In the genomic region with DNA sequence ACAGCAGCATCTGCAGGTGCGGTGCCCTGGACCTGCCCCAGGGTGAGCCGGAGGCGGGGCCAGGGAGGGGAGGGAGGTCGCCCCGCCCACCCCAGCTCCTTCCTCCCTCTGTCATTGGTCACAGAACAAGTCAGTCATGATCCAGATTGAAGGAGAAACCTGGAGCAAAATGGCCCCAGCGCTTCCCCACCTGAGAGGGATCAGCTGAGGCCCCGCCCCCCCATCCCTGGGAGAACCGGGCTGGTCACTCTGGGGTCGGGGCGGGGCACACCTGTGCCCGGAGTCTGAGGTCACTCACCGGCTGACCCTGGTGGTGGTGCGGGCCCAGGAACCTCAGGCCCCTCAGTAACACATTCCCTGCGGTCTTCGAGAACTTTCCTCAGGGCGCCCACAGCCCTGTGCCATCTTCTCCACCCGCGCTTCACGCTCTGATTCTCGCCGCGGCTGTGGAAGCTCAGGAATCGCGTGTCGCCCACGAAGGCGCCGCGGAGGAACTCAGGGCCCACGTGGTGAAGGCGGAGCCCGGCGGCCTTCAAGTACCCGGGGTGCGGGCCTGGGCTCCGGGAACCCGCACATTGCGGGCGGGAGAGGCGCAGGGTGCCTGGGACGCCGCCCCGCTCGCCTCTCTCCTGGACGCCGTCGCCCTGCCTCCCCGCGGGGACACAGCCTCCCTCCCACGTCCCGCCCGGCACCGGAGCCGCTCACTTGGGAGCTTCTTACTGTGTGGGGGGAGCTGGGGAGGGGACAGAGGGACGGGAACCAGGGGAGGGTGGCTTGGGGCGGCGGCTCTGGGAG, we compare ENCODE assay signal across 8 cellular contexts. TPM values are rescaled to one million over a fixed set of nuclear protein-coding genes. Genes with fewer than 3 reads are reported as not detected.
DNase-seq lines count a peak whose midpoint lies in the region; ATAC-seq, FAIRE-seq and TF ChIP-seq lines count a peak whose summit lies in the region.

No MANE protein-coding gene starts in this region.

- H3K4me1 Mint-ChIP-seq in activated CD4-positive, alpha-beta T cell treated with anti-CD3 and anti-CD28 coated beads for 36 hours = peaks cover 3% of the 10 kb centered on the region

- no peaks in the 10 kb centered on the region for H3K36me3 Mint-ChIP-seq in activated CD4-positive, alpha-beta T cell treated with anti-CD3 and anti-CD28 coated beads for 36 hours (ENCODE audit: low read depth)

- DNase-seq in GM20000 (ENCODE audit: low spot score) (peak; percentile 81), pancreas (peak in 5 of 6 donors; percentile 86 to 95 (median 91)), NCI-H2107 (lab: John Stamatoyannopoulos, UW) (no peak), uterus (no peak)
- peak; percentile 80 for DNase-seq in activated CD4-positive, alpha-beta T cell treated with anti-CD3 and anti-CD28 coated beads for 36 hours
- peak; percentile 56 for DNase-seq in effector CD4-positive, alpha-beta T cell

- peak; percentile 90 for ATAC-seq in activated CD4-positive, alpha-beta T cell treated with anti-CD3 and anti-CD28 coated beads for 36 hours
- peak; percentile 93 to 99 (median 98) for ATAC-seq in pancreas
- no peak for ATAC-seq in HG03378 (IDR thresholded peaks at IDR 0.05; ENCODE audit: unreplicated experiment)

- no peaks in the 10 kb centered on the region for H3K9me3 ChIP-seq in pancreas
- H3K9me3 ChIP-seq in thymus (ENCODE audit: control insufficient read depth) = peaks cover 2% of the 10 kb centered on the region
- no peaks in the 10 kb centered on the region for H3K9me3 ChIP-seq in uterus

- H3K36me3 ChIP-seq in pancreas = no peaks in the 10 kb centered on the region
- H3K36me3 ChIP-seq in thymus (ENCODE audit: control insufficient read depth, insufficient read depth) = no peaks in the 10 kb centered on the region
- H3K36me3 ChIP-seq in uterus = no peaks in the 10 kb centered on the region

- TF ChIP-seq CTCF in GM20000 (IDR thresholded peaks at IDR 0.05; ENCODE audit: extremely low read depth, missing control alignments) (no peak), pancreas (IDR thresholded peaks at IDR 0.05) (no peak), uterus (IDR thresholded peaks at IDR 0.05) (no peak)

- CTCF ChIA-PET in activated CD4-positive, alpha-beta T cell treated with anti-CD3 and anti-CD28 coated beads for 36 hours (lab: Charles Lee) = interaction anchor here (0.5 to 1.9 kb wide), 10 partner anchors 11 to 909 kb away, joined by 3 to 7 read pairs (median 3); a partner anchor contains a TSS

- H3K4me3 ChIP-seq in pancreas (peak overlapping the region; percentile 30 to 67 (median 43)), thymus (ENCODE audit: low read length) (peak overlapping the region; percentile 42), uterus (peak overlapping the region in 1 of 2 donors; percentile 13)

- H3K27ac ChIP-seq in pancreas = peak overlapping the region in 2 of 4 donors; percentile 55 to 71
- no peak overlapping the region for H3K27ac ChIP-seq in thymus (ENCODE audit: low read depth)
- H3K27ac ChIP-seq in uterus = no peak overlapping the region

- no peaks in the 10 kb centered on the region for H3K4me1 ChIP-seq in pancreas
- H3K4me1 ChIP-seq in thymus (ENCODE audit: control insufficient read depth, insufficient read depth, low read length) = no peaks in the 10 kb centered on the region
- H3K4me1 ChIP-seq in uterus = no peaks in the 10 kb centered on the region

- H3K4me3 Mint-ChIP-seq in activated CD4-positive, alpha-beta T cell treated with anti-CD3 and anti-CD28 coated beads for 36 hours = peak overlapping the region; percentile 70

- no peak for TF ChIP-seq POLR2A in uterus (IDR thresholded peaks at IDR 0.05)

- peaks cover 8% of the 10 kb centered on the region for H3K27me3 Mint-ChIP-seq in activated CD4-positive, alpha-beta T cell treated with anti-CD3 and anti-CD28 coated beads for 36 hours

- no peak for FAIRE-seq in pancreas (lab: Jason Lieb, UNC)

- intact Hi-C loops in activated CD4-positive, alpha-beta T cell treated with anti-CD3 and anti-CD28 coated beads for 36 hours (cut with DNase I, micrococcal nuclease) = no loop called here
- intact Hi-C loops in pancreas (cut with DNase I) = no loop called here
- intact Hi-C loops in uterus (cut with DNase I; ENCODE audit: low total_unique reads) = no loop called here

- POLR2A ChIA-PET in activated CD4-positive, alpha-beta T cell treated with anti-CD3 and anti-CD28 coated beads for 36 hours (lab: Charles Lee) = interaction anchor here (0.5 to 0.6 kb wide), 2 partner anchors 24 to 621 kb away, joined by 3 to 4 read pairs; no protein-coding TSS in a partner anchor

- WGBS in pancreas, 2 donors = 4 to 11% methylated on average over 14 to 55 of the region's 57 CpGs
- WGBS in thymus = 6% methylated on average over 57 of the region's 57 CpGs

- H3K9me3 Mint-ChIP-seq in activated CD4-positive, alpha-beta T cell treated with anti-CD3 and anti-CD28 coated beads for 36 hours (ENCODE audit: low read depth) = no peaks in the 10 kb centered on the region

- H3K27ac Mint-ChIP-seq in activated CD4-positive, alpha-beta T cell treated with anti-CD3 and anti-CD28 coated beads for 36 hours = peak overlapping the region; percentile 45

- no peaks in the 10 kb centered on the region for H3K27me3 ChIP-seq in pancreas
- H3K27me3 ChIP-seq in thymus (ENCODE audit: control insufficient read depth, insufficient read depth) = peaks cover 36% of the 10 kb centered on the region
- no peaks in the 10 kb centered on the region for H3K27me3 ChIP-seq in uterus

RNA-seq across cellular contexts. Expression of a gene that starts 36.4 kb away (rescaled TPM):
- 100 to 1,000 TPM; 660 to 678 TPM for total RNA-seq in activated CD4-positive, alpha-beta T cell treated with anti-CD3 and anti-CD28 coated beads for 36 hours
- total RNA-seq in pancreas = 100 to 1,000 TPM; 135 to 297 (median 208) TPM
- polyA plus RNA-seq in pancreas = 100 to 1,000 TPM; 147 to 160 TPM
- 293 TPM for polyA plus RNA-seq in thymus
- total RNA-seq in uterus = 100 to 1,000 TPM; 209 to 650 (median 336) TPM

RNA-seq across cellular contexts. Expression of a gene that starts 48.7 kb away (rescaled TPM):
- 1,000 to 10,000 TPM; 2,101 to 2,412 TPM for total RNA-seq in activated CD4-positive, alpha-beta T cell treated with anti-CD3 and anti-CD28 coated beads for 36 hours
- total RNA-seq in pancreas (1,000 to 10,000 TPM in 1 of 6 donors, 100 to 1,000 TPM in 5; 141 to 1,089 (median 229) TPM), uterus (1,000 to 10,000 TPM in 1 of 4 donors, 100 to 1,000 TPM in 3; 134 to 1,272 (median 737) TPM)
- polyA plus RNA-seq in pancreas (100 to 1,000 TPM; 269 to 373 TPM), thymus (2,173 TPM)

Comparison
In these comparisons a context has a peak if more than half of its experiments do, and no peak if none do; other contexts are left out.
1. DNase-seq: peak in GM20000 (single experiment), activated CD4-positive, alpha-beta T cell treated with anti-CD3 and anti-CD28 coated beads for 36 hours (single experiment), effector CD4-positive, alpha-beta T cell (single experiment) and pancreas (5 of 6); none in NCI-H2107 (single experiment) and uterus (0 of 2).